ENCODE assay signal across 28 cellular contexts in genomic region chr6:105834548-105834947, GRCh38.
"Had no signal": no experiment of that assay in that cellular context is flagged by ENCODE, and none has a peak within 500 bp of the region (broad histone marks: within the 10 kb centered on the region; RNA-seq: fewer than 3 reads in every experiment).

No MANE protein-coding gene starts in this region.

- H3K4me3 ChIP-seq: colonic mucosa, esophagus squamous epithelium, gastroesophageal sphincter, heart left ventricle, hepatocyte, left lung, psoas muscle, skin epidermis, spleen, testis, tibial artery, upper lobe of left lung had no signal

- H2AFZ ChIP-seq: hepatocyte had no signal

- H3K9me3 Mint-ChIP-seq: effector memory CD8-positive, alpha-beta T cell; nephron; stimulated activated memory B cell treated with anti-CD40 and anti-IgM and Interleukin-4, amounts not matched to agents 10 μg/mL and 1 μg/mL and 100 μg/mL, for 72 hours had no signal

- ATAC-seq: effector memory CD8-positive, alpha-beta T cell; gastroesophageal sphincter; heart left ventricle; left cardiac atrium; left lung; naive thymus-derived CD4-positive, alpha-beta T cell; psoas muscle; right cardiac atrium; stimulated activated memory B cell treated with anti-CD40 and anti-IgM and Interleukin-4, amounts not matched to agents 10 μg/mL and 1 μg/mL and 100 μg/mL, for 72 hours; stimulated activated naive CD8-positive, alpha-beta T cell treated with anti-CD3 and anti-CD28 coated beads, Interleukin-15, Interleukin-2, amounts not matched to agents 100 U/mL and 50 U/mL, for 24 hours had no signal

- H3K27ac ChIP-seq: colonic mucosa, esophagus squamous epithelium, gastroesophageal sphincter, heart left ventricle, hepatocyte, left lung, psoas muscle, skin epidermis, spleen, testis, tibial artery, upper lobe of left lung had no signal

- H3K27me3 ChIP-seq: colonic mucosa, esophagus squamous epithelium, gastroesophageal sphincter, heart left ventricle, hepatocyte, left lung, spleen, testis, tibial artery, upper lobe of left lung had no signal

- H3K27ac Mint-ChIP-seq: effector memory CD8-positive, alpha-beta T cell; naive thymus-derived CD4-positive, alpha-beta T cell; nephron; stimulated activated memory B cell treated with anti-CD40 and anti-IgM and Interleukin-4, amounts not matched to agents 10 μg/mL and 1 μg/mL and 100 μg/mL, for 72 hours had no signal

- H3K4me3 Mint-ChIP-seq: effector memory CD8-positive, alpha-beta T cell; naive thymus-derived CD4-positive, alpha-beta T cell; nephron; stimulated activated memory B cell treated with anti-CD40 and anti-IgM and Interleukin-4, amounts not matched to agents 10 μg/mL and 1 μg/mL and 100 μg/mL, for 72 hours had no signal

- H3K4me2 ChIP-seq: hepatocyte had no signal

- DNase-seq: colonic mucosa; dermis blood vessel endothelial cell; effector memory CD8-positive, alpha-beta T cell; erythroblast; esophagus squamous epithelium; heart left ventricle; left cardiac atrium; left lung; mesendoderm; midbrain; naive thymus-derived CD4-positive, alpha-beta T cell; nucleus accumbens; posterior cingulate gyrus; psoas muscle; right cardiac atrium; spleen; stimulated activated CD4-positive, alpha-beta T cell treated with anti-CD3 and anti-CD28 coated beads, Interleukin-4, amount 100 ng/mL, for 4 hours; stimulated activated naive CD8-positive, alpha-beta T cell treated with anti-CD3 and anti-CD28 coated beads, Interleukin-15, Interleukin-2, amounts not matched to agents 100 U/mL and 50 U/mL, for 24 hours; testis; tibial artery; upper lobe of left lung had no signal

- H3K27me3 Mint-ChIP-seq: effector memory CD8-positive, alpha-beta T cell; stimulated activated memory B cell treated with anti-CD40 and anti-IgM and Interleukin-4, amounts not matched to agents 10 μg/mL and 1 μg/mL and 100 μg/mL, for 72 hours had no signal

- H3K79me2 ChIP-seq: hepatocyte had no signal

- H3K36me3 Mint-ChIP-seq: stimulated activated memory B cell treated with anti-CD40 and anti-IgM and Interleukin-4, amounts not matched to agents 10 μg/mL and 1 μg/mL and 100 μg/mL, for 72 hours had no signal

- H3K4me1 ChIP-seq: colonic mucosa, gastroesophageal sphincter, psoas muscle, testis, tibial artery had no signal

- H3K36me3 ChIP-seq: colonic mucosa, esophagus squamous epithelium, gastroesophageal sphincter, heart left ventricle, left lung, spleen, tibial artery, upper lobe of left lung had no signal

- FAIRE-seq: endometrium, urothelium cell line had no signal

- H3K4me1 Mint-ChIP-seq: nephron had no signal

- H3K9me3 ChIP-seq: colonic mucosa, esophagus squamous epithelium, gastroesophageal sphincter, heart left ventricle, left lung, psoas muscle, spleen, testis, tibial artery, upper lobe of left lung had no signal
